In genomic region chr14:105248368-105249174, GRCh38 we compare ENCODE assay signal across 8 cellular contexts. TPM values are rescaled to one million over a fixed set of nuclear protein-coding genes. Genes with fewer than 3 reads are reported as not detected.
DNase-seq lines count a peak whose midpoint lies in the region; ATAC-seq and TF ChIP-seq lines count a peak whose summit lies in the region.

BTBD6 (plus strand) TSS chr14:105248533; CDS start chr14:105248712, 179 bp downstream.

- POLR2A ChIA-PET in Caco-2 (lab: Charles Lee) = interaction anchor here (0.5 to 1.9 kb wide), 5 partner anchors 52 to 263 kb away, joined by 3 to 9 read pairs (median 4); partner anchors contain the start of genes BRF1, CLBA1, PACS2 and TEDC1
- POLR2A ChIA-PET in PC-9 (lab: Charles Lee; ENCODE audit: unreplicated experiment) = interaction anchor here (0.6 to 1.0 kb wide), 3 partner anchors 44 to 97 kb away, joined by 3 to 4 read pairs (median 4); no protein-coding TSS in a partner anchor
- POLR2A ChIA-PET in naive thymus-derived CD4-positive, alpha-beta T cell (lab: Charles Lee) = interaction anchor here (0.9 to 2.5 kb wide), 4 partner anchors 10 to 66 kb away, joined by 3 to 9 read pairs (median 3); partner anchors contain the start of genes BRF1 and PACS2

- no peaks in the 10 kb centered on the region for H3K9me3 ChIP-seq in Caco-2
- no peaks in the 10 kb centered on the region for H3K9me3 ChIP-seq in PC-9 (ENCODE audit: insufficient read depth, low read depth)
- H3K9me3 ChIP-seq in naive thymus-derived CD4-positive, alpha-beta T cell (ENCODE audit: control insufficient read depth in 2 of 3, low read length in 3 of 3) = no peaks in the 10 kb centered on the region

- DNase-seq in Caco-2 = peak; percentile 82 to 92
- peak; percentile 22 for DNase-seq in HS-5 (ENCODE audit: low read depth)
- DNase-seq in PC-9 = peak in 1 of 2 experiments; percentile 78
- peak; percentile 91 to 93 for DNase-seq in activated T-cell treated with anti-CD3 and anti-CD28 coated beads, Interleukin-2, amount 50 U/mL, for 72 hours
- DNase-seq in fibroblast of gingiva (ENCODE audit: low read depth) = peak; percentile 79
- DNase-seq in naive thymus-derived CD4-positive, alpha-beta T cell = peak; percentile 83 to 91 (median 88)
- DNase-seq in stimulated activated naive B cell treated with anti-CD40 and anti-IgM and Interleukin-4, amounts not matched to agents 10 μg/mL and 1 μg/mL and 100 μg/mL, for 72 hours = peak; percentile 83

- H3K36me3 ChIP-seq in Caco-2 (ENCODE audit: control insufficient read depth, insufficient read depth, low read length) = peaks cover 4% of the 10 kb centered on the region; the same call in 1 of the 2 replicates
- H3K36me3 ChIP-seq in PC-9 (ENCODE audit: low read depth) = no peaks in the 10 kb centered on the region
- peaks cover 0 to 42% (median 0%) of the 10 kb centered on the region in 3 experiments for H3K36me3 ChIP-seq in naive thymus-derived CD4-positive, alpha-beta T cell (ENCODE audit: control insufficient read depth in 2 of 3, insufficient read depth in 3 of 3, low read length in 3 of 3)

- peaks cover 7% of the 10 kb centered on the region for H3K4me1 Mint-ChIP-seq in Caco-2 (ENCODE audit: low read depth, unreplicated experiment)
- H3K4me1 Mint-ChIP-seq in activated T-cell treated with anti-CD3 and anti-CD28 coated beads, Interleukin-2, amount 50 U/mL, for 72 hours (ENCODE audit: low read depth) = peaks cover 29% of the 10 kb centered on the region
- peaks cover 17 to 52% (median 31%) of the 10 kb centered on the region in 7 donors for H3K4me1 Mint-ChIP-seq in naive thymus-derived CD4-positive, alpha-beta T cell
- H3K4me1 Mint-ChIP-seq in stimulated activated naive B cell treated with anti-CD40 and anti-IgM and Interleukin-4, amounts not matched to agents 10 μg/mL and 1 μg/mL and 100 μg/mL, for 72 hours = peaks cover 41 to 53% of the 10 kb centered on the region in 2 donors

- intact Hi-C loops in Caco-2 (cut with micrococcal nuclease; ENCODE audit: unreplicated experiment) = no loop called here
- intact Hi-C loops in PC-9 (cut with micrococcal nuclease; ENCODE audit: unreplicated experiment) = no loop called here
- intact Hi-C loops in naive thymus-derived CD4-positive, alpha-beta T cell (cut with micrococcal nuclease) = loop anchor here (1.0 to 10.0 kb wide), 3 partner anchors 45 to 53 kb away; partner anchors contain the start of gene BRF1 (in 1 of the 2)

- ATAC-seq in GM19468 (IDR thresholded peaks at IDR 0.05; ENCODE audit: extremely low read depth, unreplicated experiment) = peak; percentile 89
- ATAC-seq in activated T-cell treated with anti-CD3 and anti-CD28 coated beads, Interleukin-2, amount 50 U/mL, for 72 hours (replicated peaks in 1 of 2) = peak; percentile 96
- peak; percentile 94 for ATAC-seq in naive thymus-derived CD4-positive, alpha-beta T cell
- peak; percentile 94 to 96 for ATAC-seq in stimulated activated naive B cell treated with anti-CD40 and anti-IgM and Interleukin-4, amounts not matched to agents 10 μg/mL and 1 μg/mL and 100 μg/mL, for 72 hours (replicated peaks)

- H3K79me2 ChIP-seq in PC-9 (ENCODE audit: low read depth) = 0 out of 2 replicates have a peak, but pooled peaks cover 5% of the 10 kb centered on the region

- no peaks in the 10 kb centered on the region for H4K20me1 ChIP-seq in PC-9 (ENCODE audit: insufficient read depth)

- H3K27me3 ChIP-seq in Caco-2 (replicated peaks; ENCODE audit: control insufficient read depth, insufficient read depth, low read length) = no peaks in the 10 kb centered on the region
- no peaks in the 10 kb centered on the region for H3K27me3 ChIP-seq in PC-9 (ENCODE audit: insufficient read depth, low read depth)
- no peaks in the 10 kb centered on the region for H3K27me3 ChIP-seq in naive thymus-derived CD4-positive, alpha-beta T cell (ENCODE audit: control insufficient read depth in 2 of 2, insufficient read depth in 2 of 2, low read length in 2 of 2)

- CTCF ChIA-PET in Caco-2 (lab: Charles Lee) (interaction anchor here (0.6 to 1.7 kb wide), 7 partner anchors 11 to 241 kb away, joined by 3 to 7 read pairs (median 5); partner anchors contain the start of gene BRF1), PC-9 (lab: Charles Lee) (interaction anchor here (0.6 to 0.9 kb wide), 2 partner anchors 41 to 250 kb away, joined by 3 read pairs; no protein-coding TSS in a partner anchor)
- CTCF ChIA-PET in naive thymus-derived CD4-positive, alpha-beta T cell (lab: Charles Lee) = interaction anchor here (0.5 to 1.5 kb wide), 2 partner anchors 11 to 94 kb away, joined by 3 to 4 read pairs; no protein-coding TSS in a partner anchor

- H2AFZ ChIP-seq in PC-9 = peak within 1 kb of the TSS; percentile 70

- H3K4me3 ChIP-seq in Caco-2 (ENCODE audit: low read depth, low read length) (peak within 1 kb of the TSS; percentile 84), PC-9 (peak within 1 kb of the TSS; percentile 67)
- H3K4me3 ChIP-seq in naive thymus-derived CD4-positive, alpha-beta T cell (ENCODE audit: low read length) = peak within 1 kb of the TSS; percentile 73

- H3K27ac Mint-ChIP-seq in Caco-2 (ENCODE audit: unreplicated experiment) = peak within 1 kb of the TSS; percentile 83
- H3K27ac Mint-ChIP-seq in activated T-cell treated with anti-CD3 and anti-CD28 coated beads, Interleukin-2, amount 50 U/mL, for 72 hours = peak within 1 kb of the TSS; percentile 13
- H3K27ac Mint-ChIP-seq in naive thymus-derived CD4-positive, alpha-beta T cell = peak within 1 kb of the TSS in 8 of 9 donors; percentile 64 to 89 (median 82)
- H3K27ac Mint-ChIP-seq in stimulated activated naive B cell treated with anti-CD40 and anti-IgM and Interleukin-4, amounts not matched to agents 10 μg/mL and 1 μg/mL and 100 μg/mL, for 72 hours = peak within 1 kb of the TSS; percentile 82

- no peaks in the 10 kb centered on the region for H3K9me2 ChIP-seq in PC-9 (ENCODE audit: insufficient read depth)

- H3K4me1 ChIP-seq in Caco-2 (peaks cover 6% of the 10 kb centered on the region), PC-9 (replicated peaks; ENCODE audit: insufficient read depth) (no peaks in the 10 kb centered on the region; the same call in none of the 2 replicates)
- peaks cover 12 to 14% of the 10 kb centered on the region in 2 donors for H3K4me1 ChIP-seq in naive thymus-derived CD4-positive, alpha-beta T cell (ENCODE audit: control insufficient read depth in 2 of 2, insufficient read depth in 2 of 2, low read length in 2 of 2)

- H3K4me2 ChIP-seq in PC-9 = peak within 1 kb of the TSS; percentile 86

- TF ChIP-seq CTCF in Caco-2 (IDR thresholded peaks at IDR 0.05; ENCODE audit: insufficient read depth in 1 of 2, low read depth in 1 of 2, low read length in 1 of 2, severe bottlenecking in 1 of 2, unreplicated experiment in 1 of 2) (no peak), PC-9 (conservative IDR thresholded peaks at IDR 0.05) (no peak)

- BruUV-seq in Caco-2 (replicated peaks; lab: Mats Ljungman, UMichigan) (no TSS peak), PC-9 (replicated peaks; lab: Mats Ljungman, UMichigan) (no TSS peak)

- H3K9me3 Mint-ChIP-seq in Caco-2 (ENCODE audit: unreplicated experiment) = no peaks in the 10 kb centered on the region
- H3K9me3 Mint-ChIP-seq in activated T-cell treated with anti-CD3 and anti-CD28 coated beads, Interleukin-2, amount 50 U/mL, for 72 hours = no peaks in the 10 kb centered on the region
- H3K9me3 Mint-ChIP-seq in naive thymus-derived CD4-positive, alpha-beta T cell = no peaks in the 10 kb centered on the region
- H3K9me3 Mint-ChIP-seq in stimulated activated naive B cell treated with anti-CD40 and anti-IgM and Interleukin-4, amounts not matched to agents 10 μg/mL and 1 μg/mL and 100 μg/mL, for 72 hours = no peaks in the 10 kb centered on the region

- H3K36me3 Mint-ChIP-seq in Caco-2 (ENCODE audit: insufficient read depth, unreplicated experiment) = peaks cover 45% of the 10 kb centered on the region
- peaks cover 0 to 9% of the 10 kb centered on the region in 2 donors for H3K36me3 Mint-ChIP-seq in activated T-cell treated with anti-CD3 and anti-CD28 coated beads, Interleukin-2, amount 50 U/mL, for 72 hours (ENCODE audit: insufficient read depth in 2 of 2)
- H3K36me3 Mint-ChIP-seq in naive thymus-derived CD4-positive, alpha-beta T cell = peaks cover 0 to 14% (median 0%) of the 10 kb centered on the region in 5 donors
- peaks cover 26 to 54% of the 10 kb centered on the region in 2 donors for H3K36me3 Mint-ChIP-seq in stimulated activated naive B cell treated with anti-CD40 and anti-IgM and Interleukin-4, amounts not matched to agents 10 μg/mL and 1 μg/mL and 100 μg/mL, for 72 hours

- no peaks in the 10 kb centered on the region for H3K27me3 Mint-ChIP-seq in Caco-2 (ENCODE audit: insufficient read depth, unreplicated experiment)
- no peaks in the 10 kb centered on the region for H3K27me3 Mint-ChIP-seq in activated T-cell treated with anti-CD3 and anti-CD28 coated beads, Interleukin-2, amount 50 U/mL, for 72 hours (ENCODE audit: low read depth)
- H3K27me3 Mint-ChIP-seq in naive thymus-derived CD4-positive, alpha-beta T cell = no peaks in the 10 kb centered on the region
- H3K27me3 Mint-ChIP-seq in stimulated activated naive B cell treated with anti-CD40 and anti-IgM and Interleukin-4, amounts not matched to agents 10 μg/mL and 1 μg/mL and 100 μg/mL, for 72 hours = no peaks in the 10 kb centered on the region

- H3K4me3 Mint-ChIP-seq in Caco-2 (ENCODE audit: unreplicated experiment) = peak within 1 kb of the TSS; percentile 77
- peak within 1 kb of the TSS; percentile 79 to 90 for H3K4me3 Mint-ChIP-seq in activated T-cell treated with anti-CD3 and anti-CD28 coated beads, Interleukin-2, amount 50 U/mL, for 72 hours
- H3K4me3 Mint-ChIP-seq in naive thymus-derived CD4-positive, alpha-beta T cell = peak within 1 kb of the TSS; percentile 69 to 85 (median 80)
- peak within 1 kb of the TSS; percentile 85 to 88 for H3K4me3 Mint-ChIP-seq in stimulated activated naive B cell treated with anti-CD40 and anti-IgM and Interleukin-4, amounts not matched to agents 10 μg/mL and 1 μg/mL and 100 μg/mL, for 72 hours

- H3K27ac ChIP-seq in PC-9 = no peak within 1 kb of the TSS
- H3K27ac ChIP-seq in naive thymus-derived CD4-positive, alpha-beta T cell (ENCODE audit: low read depth, low read length) = peak within 1 kb of the TSS; percentile 79

- H3F3A ChIP-seq in PC-9 (ENCODE audit: insufficient read depth, low read depth) = no peaks in the 10 kb centered on the region

RNA-seq across cellular contexts. Expression of gene BTBD6, which starts in this region (rescaled TPM):
- total RNA-seq in Caco-2 (2022) (22.7 and 25.3 TPM in 2 replicates), PC-9 (2021) (9.0 and 12.2 TPM in 2 replicates)
- 10 to 100 TPM; 25.8 to 28.8 TPM for total RNA-seq in activated T-cell treated with anti-CD3 and anti-CD28 coated beads, Interleukin-2, amount 50 U/mL, for 72 hours
- total RNA-seq in naive thymus-derived CD4-positive, alpha-beta T cell = 10 to 100 TPM; 30.8 to 43.0 (median 40.1) TPM
- polyA plus RNA-seq in naive thymus-derived CD4-positive, alpha-beta T cell = 1 to 10 TPM; 4.0 to 7.9 TPM

Comparison
In these comparisons a context has a peak if more than half of its experiments do, and no peak if none do; other contexts are left out.
1. H3K27ac Mint-ChIP-seq: peak in every context shown above with its lines; median percentile 83 in Caco-2; 82 in stimulated activated naive B cell treated with anti-CD40 and anti-IgM and Interleukin-4, amounts not matched to agents 10 μg/mL and 1 μg/mL and 100 μg/mL, for 72 hours; 82 in naive thymus-derived CD4-positive, alpha-beta T cell; 13 in activated T-cell treated with anti-CD3 and anti-CD28 coated beads, Interleukin-2, amount 50 U/mL, for 72 hours.
2. intact Hi-C loops: an anchor here in naive thymus-derived CD4-positive, alpha-beta T cell (1.0 to 10.0 kb wide); none called in Caco-2 and PC-9.